ENCODE assay signal across 1 cellular context in genomic region chr2:171687287-171688128, GRCh38.
TF ChIP-seq lines count a peak whose summit lies in the region.

Gene DYNC1I2, plus strand, starts transcription at chr2:171687469. Its CDS starts 2,687 bp downstream, at chr2:171690156.

TF ChIP-seq in Ishikawa, 13 proteins besides CTCF, POLR2A, EP300 and RAD21 (continued from another document):
- TF ChIP-seq NFIC (IDR thresholded peaks at IDR 0.05) = peak; percentile 23; the same call in 1 of the 2 replicates
